ENCODE assay signal across 8 cellular contexts in the genomic region with DNA sequence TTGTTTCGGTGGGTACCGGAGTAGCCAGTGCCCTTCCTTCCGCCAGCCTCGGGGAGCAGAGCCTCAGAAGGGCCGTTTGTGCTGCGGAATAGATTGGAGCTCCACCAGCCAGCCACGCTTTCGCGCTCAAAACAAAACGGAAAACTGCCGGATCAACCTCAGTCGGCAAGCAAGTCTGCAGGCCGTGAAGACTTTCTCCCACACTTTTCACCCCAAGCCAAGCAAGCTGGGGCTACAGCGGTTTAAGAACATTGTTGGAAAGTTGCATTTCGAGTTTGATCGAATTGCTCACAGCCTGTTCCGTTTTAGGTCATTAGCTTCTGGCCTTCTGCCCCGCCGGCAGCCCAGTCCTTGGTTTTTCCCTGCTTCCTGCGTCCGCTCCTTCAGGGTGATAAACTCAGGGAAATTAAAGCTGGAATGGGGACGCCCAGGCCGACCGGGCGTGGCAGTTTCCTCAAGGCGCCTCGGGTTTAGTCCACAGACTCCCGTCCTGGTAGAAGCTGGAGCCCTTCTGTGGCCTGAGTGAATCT. TPM values are rescaled to one million over a fixed set of nuclear protein-coding genes. Genes with fewer than 3 reads are reported as not detected.
DNase-seq lines count a peak whose midpoint lies in the region; ATAC-seq and TF ChIP-seq lines count a peak whose summit lies in the region.

No MANE protein-coding gene starts in this region.

- no peak overlapping the region for H3K23ac ChIP-seq in H9 (ENCODE audit: insufficient read length, low read depth, low read length)

- no peak overlapping the region for H4K8ac ChIP-seq in H9 (replicated peaks; ENCODE audit: insufficient read length, low read depth, low read length)

- H3T11ph ChIP-seq in H9 (ENCODE audit: low read length), result no peak overlapping the region

- no peaks in the 10 kb centered on the region for H3K4me1 ChIP-seq in H9 (ENCODE audit: insufficient read depth, low read length)
- H3K4me1 ChIP-seq in esophagus squamous epithelium, result peaks cover 26 to 44% (median 35%) of the 10 kb centered on the region in 3 donors

- peak overlapping the region; percentile 34 for H2AFZ ChIP-seq in H9 (ENCODE audit: low read length)

- no peak overlapping the region for H3K56ac ChIP-seq in H9 (ENCODE audit: insufficient read length, low read depth, low read length)

- peaks cover 3 to 8% of the 10 kb centered on the region in 2 experiments for H3K9me3 Mint-ChIP-seq in H9
- no peaks in the 10 kb centered on the region for H3K9me3 Mint-ChIP-seq in natural killer cell treated with Interleukin-12 subunit alpha and Interleukin-12 subunit beta and Interleukin-15 and Interleukin-18, amount 100 ng/mL, for 72 hours
- no peaks in the 10 kb centered on the region for H3K9me3 Mint-ChIP-seq in activated naive CD4-positive, alpha-beta T cell treated with anti-CD3 and anti-CD28 coated beads, Interleukin-2, amount 50 U/mL, for 72 hours

- TF ChIP-seq POLR2A in esophagus squamous epithelium (IDR thresholded peaks at IDR 0.05), result no peak

- H3K9ac ChIP-seq in H9 (ENCODE audit: extremely low read depth, insufficient read length, low read length) (no peak overlapping the region), SK-N-MC (ENCODE audit: insufficient read length) (no peak overlapping the region)

- intact Hi-C loops in esophagus squamous epithelium (cut with DNase I), result loop anchor here (10.0 kb wide), 1 partner anchor 61 kb away; no protein-coding TSS in a partner anchor

- H4K20me1 ChIP-seq in H9 (ENCODE audit: control insufficient read depth, insufficient read depth, insufficient read length), result peaks cover 4% of the 10 kb centered on the region

- H2AK5ac ChIP-seq in H9 (ENCODE audit: insufficient read length, low read length), result no peak overlapping the region

- H3K23me2 ChIP-seq in H9 (ENCODE audit: insufficient read length, low read depth, low read length, poor library complexity, severe bottlenecking), result peaks cover 21% of the 10 kb centered on the region

- H3K27ac ChIP-seq in H9 (ENCODE audit: insufficient read length, low read depth, low read length) (no peak overlapping the region), SK-N-MC (no peak overlapping the region), esophagus squamous epithelium (peak overlapping the region in 2 of 4 donors; percentile 4 to 21)

- H3K79me1 ChIP-seq in H9 (ENCODE audit: insufficient read depth, low read depth, low read length, poor library complexity, severe bottlenecking), result no peaks in the 10 kb centered on the region

- no peak overlapping the region for H2BK15ac ChIP-seq in H9 (ENCODE audit: low read depth, low read length)

- no CpG with 5 or more reads among the region's 28 CpGs for WGBS in H9 (ENCODE audit: extremely low coverage, insufficient read length, low lambda C conversion rate)
- 1 to 5% methylated on average over 12 to 23 of the region's 28 CpGs for WGBS in esophagus squamous epithelium, 2 donors

- peak overlapping the region in 1 of 3 experiments; percentile 36; a peak in 1 of 7 replicates for H3K27ac Mint-ChIP-seq in H9
- H3K27ac Mint-ChIP-seq in natural killer cell treated with Interleukin-12 subunit alpha and Interleukin-12 subunit beta and Interleukin-15 and Interleukin-18, amount 100 ng/mL, for 72 hours, result no peak overlapping the region
- no peak overlapping the region for H3K27ac Mint-ChIP-seq in activated naive CD4-positive, alpha-beta T cell treated with anti-CD3 and anti-CD28 coated beads, Interleukin-2, amount 50 U/mL, for 72 hours

- no peak overlapping the region for H4K5ac ChIP-seq in H9 (ENCODE audit: insufficient read length, low read depth, low read length)

- H4K91ac ChIP-seq in H9 (ENCODE audit: insufficient read length, low read depth, low read length), result no peak overlapping the region

- H2BK20ac ChIP-seq in H9 (ENCODE audit: low read depth, low read length, poor library complexity, severe bottlenecking), result no peak overlapping the region

- H3K18ac ChIP-seq in H9 (ENCODE audit: insufficient read length, low read depth, low read length), result no peak overlapping the region

- TF ChIP-seq CTCF in H9 (conservative IDR thresholded peaks at IDR 0.05), result no peak
- no peak for TF ChIP-seq CTCF in esophagus squamous epithelium (IDR thresholded peaks at IDR 0.05)

- H2BK120ac ChIP-seq in H9 (ENCODE audit: low read depth, low read length, poor library complexity, severe bottlenecking), result no peak overlapping the region

- no peak overlapping the region for H2BK12ac ChIP-seq in H9 (ENCODE audit: insufficient read length, low read depth, low read length)

- H3K4me2 ChIP-seq in H9 (ENCODE audit: insufficient read depth, insufficient read length, low read length), result peak overlapping the region; percentile 95

- H3K27me3 Mint-ChIP-seq in H9 (ENCODE audit: low read depth), result peaks cover 94% of the 10 kb centered on the region
- peaks cover 53 to 67% of the 10 kb centered on the region in 2 donors for H3K27me3 Mint-ChIP-seq in natural killer cell treated with Interleukin-12 subunit alpha and Interleukin-12 subunit beta and Interleukin-15 and Interleukin-18, amount 100 ng/mL, for 72 hours

- H3K4ac ChIP-seq in H9 (ENCODE audit: low read depth, low read length), result no peak overlapping the region

- H3K27me3 ChIP-seq in H9 (ENCODE audit: insufficient read depth, low read length) (peaks cover 56% of the 10 kb centered on the region), esophagus squamous epithelium (peaks cover 7 to 91% (median 16%) of the 10 kb centered on the region in 4 donors)

- peak; percentile 23 for DNase-seq in AG08396 (ENCODE audit: low spot score)
- DNase-seq in H9, result peak; percentile 41
- no peak for DNase-seq in SK-N-MC (ENCODE audit: low read depth, low spot score)
- DNase-seq in esophagus squamous epithelium (lab: John Stamatoyannopoulos, UW), result no peak
- no peak for DNase-seq in natural killer cell treated with Interleukin-12 subunit alpha and Interleukin-12 subunit beta and Interleukin-15 and Interleukin-18, amount 100 ng/mL, for 72 hours (ENCODE audit: low spot score)
- no peak for DNase-seq in activated naive CD4-positive, alpha-beta T cell treated with anti-CD3 and anti-CD28 coated beads, Interleukin-2, amount 50 U/mL, for 72 hours (ENCODE audit: low spot score in 2 of 2)
- no peak for DNase-seq in GM19238 (ENCODE audit: insufficient read length, low spot score)

- peak overlapping the region; percentile 66 to 86 for H3K4me3 Mint-ChIP-seq in H9
- peak overlapping the region; percentile 81 for H3K4me3 Mint-ChIP-seq in natural killer cell treated with Interleukin-12 subunit alpha and Interleukin-12 subunit beta and Interleukin-15 and Interleukin-18, amount 100 ng/mL, for 72 hours

- ATAC-seq in natural killer cell treated with Interleukin-12 subunit alpha and Interleukin-12 subunit beta and Interleukin-15 and Interleukin-18, amount 100 ng/mL, for 72 hours, result no peak
- no peak for ATAC-seq in HG02852 (IDR thresholded peaks at IDR 0.05; ENCODE audit: unreplicated experiment)
- ATAC-seq in activated naive CD4-positive, alpha-beta T cell treated with anti-CD3 and anti-CD28 coated beads, Interleukin-2, amount 50 U/mL, for 72 hours, result no peak

- H3K36me3 ChIP-seq in SK-N-MC (ENCODE audit: insufficient read depth, low read length) (no peaks in the 10 kb centered on the region), esophagus squamous epithelium (no peaks in the 10 kb centered on the region)

- H3K4me1 Mint-ChIP-seq in H9, result peaks cover 25 to 35% of the 10 kb centered on the region in 2 experiments
- H3K4me1 Mint-ChIP-seq in natural killer cell treated with Interleukin-12 subunit alpha and Interleukin-12 subunit beta and Interleukin-15 and Interleukin-18, amount 100 ng/mL, for 72 hours (ENCODE audit: low read depth in 2 of 2), result peaks cover 18 to 23% of the 10 kb centered on the region in 2 donors

- no peak overlapping the region for H2BK5ac ChIP-seq in H9 (ENCODE audit: insufficient read length, low read length)

- H3K36me3 Mint-ChIP-seq in H9 (ENCODE audit: insufficient read depth in 1 of 3, low read depth in 3 of 3), result peaks cover 0 to 2% (median 0%) of the 10 kb centered on the region in 3 experiments; a peak in 2 of 7 replicates
- H3K36me3 Mint-ChIP-seq in natural killer cell treated with Interleukin-12 subunit alpha and Interleukin-12 subunit beta and Interleukin-15 and Interleukin-18, amount 100 ng/mL, for 72 hours, result no peaks in the 10 kb centered on the region
- peaks cover 6 to 17% of the 10 kb centered on the region in 2 donors for H3K36me3 Mint-ChIP-seq in activated naive CD4-positive, alpha-beta T cell treated with anti-CD3 and anti-CD28 coated beads, Interleukin-2, amount 50 U/mL, for 72 hours

- H3K4me3 ChIP-seq in SK-N-MC, result peak overlapping the region; percentile 97
- peak overlapping the region; percentile 49 to 77 (median 64) for H3K4me3 ChIP-seq in esophagus squamous epithelium

- no peaks in the 10 kb centered on the region for H3K9me3 ChIP-seq in H9 (ENCODE audit: control insufficient read depth, low read depth, low read length)
- no peaks in the 10 kb centered on the region for H3K9me3 ChIP-seq in SK-N-MC (ENCODE audit: low read depth, low read length)
- no peaks in the 10 kb centered on the region for H3K9me3 ChIP-seq in esophagus squamous epithelium

- no peak overlapping the region for H3K14ac ChIP-seq in H9 (ENCODE audit: insufficient read depth, low read length)

- H3K79me2 ChIP-seq in H9 (ENCODE audit: insufficient read depth, low read length), result no peaks in the 10 kb centered on the region

RNA-seq across cellular contexts. Expression of a gene that starts 0.8 kb away (rescaled TPM):
- total RNA-seq in H9 (2021) (0.24 and 0.42 TPM in 2 replicates), esophagus squamous epithelium (1 to 10 TPM in 3 of 4 donors, under 1 TPM in 1; 0.95 to 1.6 (median 1.1) TPM)
- total RNA-seq in natural killer cell treated with Interleukin-12 subunit alpha and Interleukin-12 subunit beta and Interleukin-15 and Interleukin-18, amount 100 ng/mL, for 72 hours, result not detected
- total RNA-seq in activated naive CD4-positive, alpha-beta T cell treated with anti-CD3 and anti-CD28 coated beads, Interleukin-2, amount 50 U/mL, for 72 hours, result not detected

RNA-seq across cellular contexts. Expression of a gene that starts 7.1 kb away (rescaled TPM):
- total RNA-seq in H9 (2021) (0.26 and 0.39 TPM in 2 replicates), esophagus squamous epithelium (not detected)
- total RNA-seq in natural killer cell treated with Interleukin-12 subunit alpha and Interleukin-12 subunit beta and Interleukin-15 and Interleukin-18, amount 100 ng/mL, for 72 hours, result not detected
- under 1 TPM in 1 of 2 donors, not detected in 1; 0.18 TPM for total RNA-seq in activated naive CD4-positive, alpha-beta T cell treated with anti-CD3 and anti-CD28 coated beads, Interleukin-2, amount 50 U/mL, for 72 hours

Comparison
In these comparisons a context has a peak if more than half of its experiments do, and no peak if none do; other contexts are left out.
1. DNase-seq: peak in AG08396 (single experiment) and H9 (single experiment); none in SK-N-MC (single experiment), esophagus squamous epithelium (single experiment), natural killer cell treated with Interleukin-12 subunit alpha and Interleukin-12 subunit beta and Interleukin-15 and Interleukin-18, amount 100 ng/mL, for 72 hours (single experiment), activated naive CD4-positive, alpha-beta T cell treated with anti-CD3 and anti-CD28 coated beads, Interleukin-2, amount 50 U/mL, for 72 hours (0 of 2) and GM19238 (single experiment).